In genomic region chr3:108134555-108134880, GRCh38 we compare ENCODE assay signal across 1 cellular context.
TF ChIP-seq lines count a peak whose summit lies in the region.

No MANE protein-coding gene starts in this region.

TF ChIP-seq in IMR-90, 13 proteins besides CTCF, POLR2A, EP300 and RAD21 (continued from another document):
- no peak for TF ChIP-seq RCOR1 (IDR thresholded peaks at IDR 0.05; ENCODE audit: insufficient replicate concordance, low read length)
- no peak for TF ChIP-seq MXI1 (IDR thresholded peaks at IDR 0.05; ENCODE audit: borderline replicate concordance, low read depth, low read length)
TF ChIP-seq in IMR-90: peak in this region for 0.
